30 cellular contexts compared by ENCODE assay signal in genomic region chr5:26727916-26728315, GRCh38.
"Had no signal": no experiment of that assay in that cellular context is flagged by ENCODE, and none has a peak within 500 bp of the region (broad histone marks: within the 10 kb centered on the region; RNA-seq: fewer than 3 reads in every experiment).

No MANE protein-coding gene starts in this region.

- H3K36me3 Mint-ChIP-seq: activated naive CD8-positive, alpha-beta T cell had no signal

- H3K27me3 Mint-ChIP-seq: activated CD8-positive, alpha-beta T cell treated with anti-CD3 and anti-CD28 coated beads for 36 hours; activated naive CD8-positive, alpha-beta T cell; activated T-helper 17 cell treated with anti-CD3 and anti-CD28 coated beads, Interleukin-2, amount 50 U/mL, for 72 hours; central memory CD8-positive, alpha-beta T cell; dendritic cell treated with granulocyte-macrophage colony-stimulating factor and Interleukin-4, amounts not matched to agents 40 ng/mL and 50 ng/mL, for 4 days had no signal

- DNase-seq: activated CD4-positive, alpha-beta T cell treated with anti-CD3 and anti-CD28 coated beads for 1 hour; activated CD4-positive, alpha-beta T cell treated with anti-CD3 and anti-CD28 coated beads for 4 hours; activated CD4-positive, alpha-beta T cell treated with anti-CD3 and anti-CD28 coated beads, Interleukin-2, amount 50 U/mL, for 1 hour; activated CD4-positive, alpha-beta T cell treated with anti-CD3 and anti-CD28 coated beads, Interleukin-2, amount 50 U/mL, for 48 hours; activated CD8-positive, alpha-beta memory T cell treated with anti-CD3 and anti-CD28 coated beads for 24 hours; activated CD8-positive, alpha-beta T cell treated with anti-CD3 and anti-CD28 coated beads for 36 hours; activated effector memory CD4-positive, alpha-beta T cell treated with Interleukin-2 at 50 U/mL for 16 hours; activated gamma-delta T cell treated with Interleukin-2 at 50 U/mL for 16 hours; activated naive CD4-positive, alpha-beta T cell treated with anti-CD3 and anti-CD28 coated beads, Interleukin-2, amount 50 U/mL, for 16 hours; activated naive CD4-positive, alpha-beta T cell treated with Interleukin-2 at 50 U/mL for 16 hours; activated T-cell treated with anti-CD3 and anti-CD28 coated beads, Interleukin-2, amount 50 U/mL, for 4 hours; amniotic stem cell; anterior cingulate cortex; brain microvascular endothelial cell; dorsolateral prefrontal cortex; effector memory CD4-positive, alpha-beta T cell; endodermal cell; foreskin keratinocyte; gastrocnemius medialis; glutamatergic neuron; heart left ventricle; T-helper 2 cell had no signal

- H3K27me3 ChIP-seq: brain microvascular endothelial cell, dorsolateral prefrontal cortex, foreskin keratinocyte, gastrocnemius medialis, heart left ventricle had no signal

- H3K36me3 ChIP-seq: brain microvascular endothelial cell, gastrocnemius medialis, heart left ventricle had no signal

- H3K9me3 ChIP-seq: gastrocnemius medialis had no signal

- ATAC-seq: activated CD8-positive, alpha-beta T cell treated with anti-CD3 and anti-CD28 coated beads for 36 hours; activated T-cell treated with anti-CD3 and anti-CD28 coated beads, Interleukin-2, amount 50 U/mL, for 4 hours; activated T-helper 17 cell treated with anti-CD3 and anti-CD28 coated beads, Interleukin-2, amount 50 U/mL, for 72 hours; esophagus mucosa; foreskin keratinocyte; gastrocnemius medialis; heart left ventricle had no signal

- H3K9me3 Mint-ChIP-seq: endodermal cell had no signal

- H3K4me3 Mint-ChIP-seq: activated CD8-positive, alpha-beta T cell treated with anti-CD3 and anti-CD28 coated beads for 36 hours; activated naive CD8-positive, alpha-beta T cell; activated T-cell treated with anti-CD3 and anti-CD28 coated beads, Interleukin-2, amount 50 U/mL, for 4 hours; activated T-helper 17 cell treated with anti-CD3 and anti-CD28 coated beads, Interleukin-2, amount 50 U/mL, for 72 hours; central memory CD8-positive, alpha-beta T cell; dendritic cell treated with granulocyte-macrophage colony-stimulating factor and Interleukin-4, amounts not matched to agents 40 ng/mL and 50 ng/mL, for 4 days; endodermal cell had no signal

- H3K4me3 ChIP-seq: coronary artery, dorsolateral prefrontal cortex, gastrocnemius medialis, heart left ventricle had no signal

- H3K27ac ChIP-seq: brain microvascular endothelial cell, coronary artery, dorsolateral prefrontal cortex, foreskin keratinocyte, gastrocnemius medialis, heart left ventricle had no signal

- FAIRE-seq: astrocyte, bronchial epithelial cell had no signal

- H3K4me1 Mint-ChIP-seq: activated T-helper 17 cell treated with anti-CD3 and anti-CD28 coated beads, Interleukin-2, amount 50 U/mL, for 72 hours; central memory CD8-positive, alpha-beta T cell; endodermal cell had no signal

- H3K4me1 ChIP-seq: foreskin keratinocyte, gastrocnemius medialis, heart left ventricle had no signal

- H3K27ac Mint-ChIP-seq: activated CD8-positive, alpha-beta T cell treated with anti-CD3 and anti-CD28 coated beads for 36 hours; activated naive CD8-positive, alpha-beta T cell; activated T-helper 17 cell treated with anti-CD3 and anti-CD28 coated beads, Interleukin-2, amount 50 U/mL, for 72 hours; dendritic cell treated with granulocyte-macrophage colony-stimulating factor and Interleukin-4, amounts not matched to agents 40 ng/mL and 50 ng/mL, for 4 days; endodermal cell had no signal
